ENCODE assay signal across 21 cellular contexts in the genomic region with DNA sequence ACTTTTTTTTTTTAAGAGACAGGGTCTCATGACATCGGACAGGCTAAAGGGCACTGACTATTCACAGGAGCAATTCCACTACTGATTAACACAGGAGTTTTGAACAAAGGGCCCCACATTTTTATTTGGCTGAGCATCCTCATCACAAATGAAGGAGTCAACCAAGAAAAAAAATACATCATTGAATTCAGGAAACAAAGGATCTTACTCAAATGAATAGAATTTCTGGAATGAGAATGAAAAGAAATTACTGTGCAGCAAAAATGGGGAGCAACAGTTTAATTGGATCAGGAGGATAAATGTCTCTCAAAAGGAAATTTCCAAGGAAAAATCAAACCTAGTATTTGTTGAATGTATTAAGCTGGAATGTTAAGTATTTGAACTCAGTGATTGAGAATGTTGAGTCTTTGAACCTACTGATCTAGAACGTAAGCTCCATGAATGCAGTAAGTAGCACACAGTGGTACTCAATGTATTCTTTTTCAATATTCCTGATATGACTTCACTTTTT. TPM values are rescaled to one million over a fixed set of nuclear protein-coding genes. Genes with fewer than 3 reads are reported as not detected.
A peak's percentile ranks its signal among the peaks of the same experiment; 100 is the strongest.
DNase-seq lines count a peak whose midpoint lies in the region; ATAC-seq and TF ChIP-seq lines count a peak whose summit lies in the region.
"Had no signal": no experiment of that assay in that cellular context is flagged by ENCODE, and none has a peak within 500 bp of the region (broad histone marks: within the 10 kb centered on the region; RNA-seq: fewer than 3 reads in every experiment).

No MANE protein-coding gene starts in this region.

- no peak overlapping the region for H3K4me3 ChIP-seq in osteoblast (ENCODE audit: insufficient read depth, low read length)
- H3K4me3 ChIP-seq: dorsolateral prefrontal cortex, lung had no signal

- no peaks in the 10 kb centered on the region for H3K36me3 ChIP-seq in osteoblast (ENCODE audit: insufficient read depth, low read length)

- no peak overlapping the region for H3K27ac Mint-ChIP-seq in naive thymus-derived CD8-positive, alpha-beta T cell
- H3K27ac Mint-ChIP-seq in activated CD4-positive, alpha-beta T cell treated with anti-CD3 and anti-CD28 coated beads, Interleukin-2, amount 10 ng/mL, durations not matched to agents 24 days and 14 days = no peak overlapping the region
- H3K27ac Mint-ChIP-seq: activated CD8-positive, alpha-beta memory T cell treated with anti-CD3 and anti-CD28 coated beads, Interleukin-2, amount 10 ng/mL, durations not matched to agents 7 days and 5 days; T-helper 1 cell treated with Interleukin-12 subunit alpha and Interleukin-12 subunit beta and Interleukin-4 antibody, amounts not matched to agents 30 μg/mL and 1 μg/mL, for 36 hours had no signal

- POLR2A ChIA-PET in naive thymus-derived CD8-positive, alpha-beta T cell (lab: Charles Lee) = no interaction called here

- H3K27ac ChIP-seq in osteoblast (ENCODE audit: low read depth, low read length) = peak overlapping the region; percentile 28
- H3K27ac ChIP-seq: C4-2B had no signal

- no peaks in the 10 kb centered on the region for H3K4me1 Mint-ChIP-seq in naive thymus-derived CD8-positive, alpha-beta T cell
- H3K4me1 Mint-ChIP-seq in activated CD4-positive, alpha-beta T cell treated with anti-CD3 and anti-CD28 coated beads, Interleukin-2, amount 10 ng/mL, durations not matched to agents 24 days and 14 days = no peaks in the 10 kb centered on the region
- H3K4me1 Mint-ChIP-seq: activated CD8-positive, alpha-beta memory T cell treated with anti-CD3 and anti-CD28 coated beads, Interleukin-2, amount 10 ng/mL, durations not matched to agents 7 days and 5 days had no signal

- no peaks in the 10 kb centered on the region for H3K79me2 ChIP-seq in osteoblast (ENCODE audit: insufficient read depth, low read length)

- peaks cover 2 to 28% (median 21%) of the 10 kb centered on the region in 5 donors for H3K27me3 Mint-ChIP-seq in naive thymus-derived CD8-positive, alpha-beta T cell
- H3K27me3 Mint-ChIP-seq in activated CD4-positive, alpha-beta T cell treated with anti-CD3 and anti-CD28 coated beads, Interleukin-2, amount 10 ng/mL, durations not matched to agents 24 days and 14 days = peaks cover 17% of the 10 kb centered on the region

- DNase-seq in EL = peak; percentile 80
- peak; percentile 71 for DNase-seq in foreskin melanocyte
- DNase-seq in osteoblast (ENCODE audit: insufficient read length, low spot score, missing footprints) = peak; percentile 61
- DNase-seq in KG1 (lab: John Stamatoyannopoulos, UW) = no peak
- no peak for DNase-seq in naive thymus-derived CD8-positive, alpha-beta T cell
- no peak for DNase-seq in activated CD4-positive, alpha-beta T cell treated with anti-CD3 and anti-CD28 coated beads, Interleukin-2, amount 10 ng/mL, durations not matched to agents 24 days and 14 days
- DNase-seq: activated CD4-positive, CD25-positive, alpha-beta regulatory T cell; activated CD8-positive, alpha-beta memory T cell treated with anti-CD3 and anti-CD28 coated beads, Interleukin-2, amount 10 ng/mL, durations not matched to agents 7 days and 5 days; DMS79 treated with DMSO at 0.1 percent for 48 hours; dorsolateral prefrontal cortex; GOT3; MV-4-11; NCI-H2081; NCI-H82 had no signal

- H4K20me1 ChIP-seq in osteoblast (ENCODE audit: insufficient read depth, low read length) = no peaks in the 10 kb centered on the region

- H3K9me3 ChIP-seq in osteoblast (ENCODE audit: low read depth, low read length) = no peaks in the 10 kb centered on the region

- H3K4me1 ChIP-seq in osteoblast (ENCODE audit: insufficient read depth, low read length) = peaks cover 7% of the 10 kb centered on the region

- H3K4me2 ChIP-seq in osteoblast (ENCODE audit: insufficient read depth, low read length) = peak overlapping the region; percentile 35

- peaks cover 0 to 6% (median 0%) of the 10 kb centered on the region in 3 donors for H3K36me3 Mint-ChIP-seq in naive thymus-derived CD8-positive, alpha-beta T cell
- H3K36me3 Mint-ChIP-seq in activated CD4-positive, alpha-beta T cell treated with anti-CD3 and anti-CD28 coated beads, Interleukin-2, amount 10 ng/mL, durations not matched to agents 24 days and 14 days (ENCODE audit: low read depth) = no peaks in the 10 kb centered on the region
- H3K36me3 Mint-ChIP-seq: activated CD8-positive, alpha-beta memory T cell treated with anti-CD3 and anti-CD28 coated beads, Interleukin-2, amount 10 ng/mL, durations not matched to agents 7 days and 5 days had no signal

- no peaks in the 10 kb centered on the region for H3K27me3 ChIP-seq in osteoblast (ENCODE audit: insufficient read depth, low read length)

- ATAC-seq in SK-N-SH treated with all-trans-retinoic acid at 6 μM for 48 hours = no peak
- no peak for ATAC-seq in GM21526 (IDR thresholded peaks at IDR 0.05; ENCODE audit: low FRiP score, unreplicated experiment)
- ATAC-seq in naive thymus-derived CD8-positive, alpha-beta T cell = no peak
- ATAC-seq: activated CD8-positive, alpha-beta memory T cell treated with anti-CD3 and anti-CD28 coated beads, Interleukin-2, amount 10 ng/mL, durations not matched to agents 7 days and 5 days; sciatic nerve had no signal

- no peak overlapping the region for H3K4me3 Mint-ChIP-seq in naive thymus-derived CD8-positive, alpha-beta T cell
- H3K4me3 Mint-ChIP-seq in activated CD4-positive, alpha-beta T cell treated with anti-CD3 and anti-CD28 coated beads, Interleukin-2, amount 10 ng/mL, durations not matched to agents 24 days and 14 days = no peak overlapping the region
- H3K4me3 Mint-ChIP-seq: activated CD8-positive, alpha-beta memory T cell treated with anti-CD3 and anti-CD28 coated beads, Interleukin-2, amount 10 ng/mL, durations not matched to agents 7 days and 5 days; T-helper 1 cell treated with Interleukin-12 subunit alpha and Interleukin-12 subunit beta and Interleukin-4 antibody, amounts not matched to agents 30 μg/mL and 1 μg/mL, for 36 hours had no signal

- intact Hi-C loops in activated CD4-positive, alpha-beta T cell treated with anti-CD3 and anti-CD28 coated beads, Interleukin-2, amount 10 ng/mL, durations not matched to agents 24 days and 14 days (cut with micrococcal nuclease) = no loop called here

- no peak for TF ChIP-seq CTCF in osteoblast (IDR thresholded peaks at IDR 0.05; ENCODE audit: extremely low read depth, low read depth, low read length)

- peak overlapping the region; percentile 48 for H2AFZ ChIP-seq in osteoblast (ENCODE audit: low read length)

- H3K9me3 Mint-ChIP-seq in naive thymus-derived CD8-positive, alpha-beta T cell = peaks cover 0 to 2% (median 0%) of the 10 kb centered on the region in 9 donors
- H3K9me3 Mint-ChIP-seq in activated CD4-positive, alpha-beta T cell treated with anti-CD3 and anti-CD28 coated beads, Interleukin-2, amount 10 ng/mL, durations not matched to agents 24 days and 14 days = no peaks in the 10 kb centered on the region
- H3K9me3 Mint-ChIP-seq: T-helper 1 cell treated with Interleukin-12 subunit alpha and Interleukin-12 subunit beta and Interleukin-4 antibody, amounts not matched to agents 30 μg/mL and 1 μg/mL, for 36 hours had no signal

TF ChIP-seq in SK-N-SH treated with all-trans-retinoic acid at 6 μM for 48 hours, 23 proteins besides CTCF, POLR2A, EP300 and RAD21:
- peak; percentile 26; the same call in 1 of the 2 replicates for TF ChIP-seq ISL1 (CRISPR knock-in tag; IDR thresholded peaks at IDR 0.05)
- TF ChIP-seq, protein P1, sequence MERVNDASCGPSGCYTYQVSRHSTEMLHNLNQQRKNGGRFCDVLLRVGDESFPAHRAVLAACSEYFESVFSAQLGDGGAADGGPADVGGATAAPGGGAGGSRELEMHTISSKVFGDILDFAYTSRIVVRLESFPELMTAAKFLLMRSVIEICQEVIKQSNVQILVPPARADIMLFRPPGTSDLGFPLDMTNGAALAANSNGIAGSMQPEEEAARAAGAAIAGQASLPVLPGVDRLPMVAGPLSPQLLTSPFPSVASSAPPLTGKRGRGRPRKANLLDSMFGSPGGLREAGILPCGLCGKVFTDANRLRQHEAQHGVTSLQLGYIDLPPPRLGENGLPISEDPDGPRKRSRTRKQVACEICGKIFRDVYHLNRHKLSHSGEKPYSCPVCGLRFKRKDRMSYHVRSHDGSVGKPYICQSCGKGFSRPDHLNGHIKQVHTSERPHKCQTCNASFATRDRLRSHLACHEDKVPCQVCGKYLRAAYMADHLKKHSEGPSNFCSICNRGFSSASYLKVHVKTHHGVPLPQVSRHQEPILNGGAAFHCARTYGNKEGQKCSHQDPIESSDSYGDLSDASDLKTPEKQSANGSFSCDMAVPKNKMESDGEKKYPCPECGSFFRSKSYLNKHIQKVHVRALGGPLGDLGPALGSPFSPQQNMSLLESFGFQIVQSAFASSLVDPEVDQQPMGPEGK (CRISPR knock-in tag; IDR thresholded peaks at IDR 0.05; ENCODE audit: borderline replicate concordance) = no peak

RNA-seq across cellular contexts. Expression of a gene that starts 20.8 kb away (rescaled TPM):
- total RNA-seq in osteoblast = 15.6 and 22.8 TPM in 2 replicates
- 10 to 100 TPM; 42.2 to 48.3 TPM for total RNA-seq in naive thymus-derived CD8-positive, alpha-beta T cell
- polyA plus RNA-seq in naive thymus-derived CD8-positive, alpha-beta T cell = 10 to 100 TPM; 16.4 to 31.2 (median 20.3) TPM
- total RNA-seq in activated CD4-positive, alpha-beta T cell treated with anti-CD3 and anti-CD28 coated beads, Interleukin-2, amount 10 ng/mL, durations not matched to agents 24 days and 14 days = 32.7 and 36.7 TPM in 2 replicates

RNA-seq across cellular contexts. Expression of a gene that starts 44.0 kb away (rescaled TPM):
- not detected in 2 replicates for total RNA-seq in osteoblast
- total RNA-seq in naive thymus-derived CD8-positive, alpha-beta T cell = not detected
- polyA plus RNA-seq in naive thymus-derived CD8-positive, alpha-beta T cell = not detected
- not detected in 2 replicates for total RNA-seq in activated CD4-positive, alpha-beta T cell treated with anti-CD3 and anti-CD28 coated beads, Interleukin-2, amount 10 ng/mL, durations not matched to agents 24 days and 14 days
- total RNA-seq: activated CD8-positive, alpha-beta memory T cell treated with anti-CD3 and anti-CD28 coated beads, Interleukin-2, amount 10 ng/mL, durations not matched to agents 7 days and 5 days; dorsolateral prefrontal cortex; lung; sciatic nerve had no signal
- polyA plus RNA-seq: neural cell had no signal

Comparison
In these comparisons a context has a peak if more than half of its experiments do, and no peak if none do; other contexts are left out.
1. DNase-seq: peak in EL (single experiment), foreskin melanocyte (single experiment) and osteoblast (single experiment); none in KG1 (single experiment), naive thymus-derived CD8-positive, alpha-beta T cell (0 of 10) and activated CD4-positive, alpha-beta T cell treated with anti-CD3 and anti-CD28 coated beads, Interleukin-2, amount 10 ng/mL, durations not matched to agents 24 days and 14 days (single experiment).